In genomic region chr18:13912601-13913000, GRCh38 we compare ENCODE assay signal across 35 cellular contexts. TPM values are rescaled to one million over a fixed set of nuclear protein-coding genes. Genes with fewer than 3 reads are reported as not detected.
"Had no signal": no experiment of that assay in that cellular context is flagged by ENCODE, and none has a peak within 500 bp of the region (broad histone marks: within the 10 kb centered on the region; RNA-seq: fewer than 3 reads in every experiment).

No MANE protein-coding gene starts in this region.

- DNase-seq: activated B cell treated with CpG ODN at 0.5 μM for 24 hours; activated CD4-positive, alpha-beta memory T cell treated with anti-CD3 and anti-CD28 coated beads for 36 hours; activated CD4-positive, alpha-beta T cell treated with anti-CD3 and anti-CD28 coated beads for 4 hours; activated CD4-positive, alpha-beta T cell treated with anti-CD3 and anti-CD28 coated beads, Interleukin-2, amount 10 ng/mL, durations not matched to agents 24 days and 14 days; activated CD4-positive, alpha-beta T cell treated with anti-CD3 and anti-CD28 coated beads, Interleukin-2, amount 50 U/mL, for 1 hour; activated CD4-positive, alpha-beta T cell treated with anti-CD3 and anti-CD28 coated beads, Interleukin-2, amount 50 U/mL, for 4 hours; activated CD4-positive, CD25-positive, alpha-beta regulatory T cell treated with anti-CD3 and anti-CD28 coated beads, Interleukin-2, amount 50 U/mL, for 72 hours; activated CD8-positive, alpha-beta memory T cell treated with anti-CD3 and anti-CD28 coated beads, Interleukin-2, amount 50 U/mL, for 4 hours; activated CD8-positive, alpha-beta T cell treated with anti-CD3 and anti-CD28 coated beads for 36 hours; activated effector memory CD4-positive, alpha-beta T cell treated with anti-CD3 and anti-CD28 coated beads, Interleukin-2, amount 50 U/mL, for 16 hours; activated gamma-delta T cell treated with Interleukin-2 at 50 U/mL for 16 hours; activated naive CD4-positive, alpha-beta T cell; activated naive CD4-positive, alpha-beta T cell treated with anti-CD3 and anti-CD28 coated beads for 36 hours; activated naive CD4-positive, alpha-beta T cell treated with anti-CD3 and anti-CD28 coated beads, Interleukin-2, amount 50 U/mL, for 16 hours; activated naive CD8-positive, alpha-beta T cell treated with anti-CD3 and anti-CD28 coated beads for 36 hours; activated T-cell treated with anti-CD3 and anti-CD28 coated beads for 4 hours; activated T-cell treated with anti-CD3 and anti-CD28 coated beads, Interleukin-2, amount 50 U/mL, for 1 hour; activated T-cell treated with anti-CD3 and anti-CD28 coated beads, Interleukin-2, amount 50 U/mL, for 4 hours; activated T-cell treated with anti-CD3 and anti-CD28 coated beads, Interleukin-2, amount 50 U/mL, for 72 hours; amygdala; anterior cingulate cortex; caudate nucleus; cerebellar nuclear complex; T-helper 1 cell; T-helper 2 cell; T-helper 9 cell had no signal

- H3K4me1 ChIP-seq: ascending aorta had no signal

- FAIRE-seq: bronchial epithelial cell, TTC549 had no signal

- H3K9me3 ChIP-seq: ascending aorta had no signal

- H3K27ac ChIP-seq: ascending aorta, cardiac muscle cell, VCaP had no signal

- H3K36me3 ChIP-seq: ascending aorta, cardiac muscle cell had no signal

- H3K27me3 ChIP-seq: ascending aorta, cardiac muscle cell had no signal

- H3K4me3 ChIP-seq: ascending aorta, cardiac muscle cell had no signal

RNA-seq across cellular contexts. Expression of gene MC2R, which starts 2.7 kb away (rescaled TPM):
- total RNA-seq: activated B cell treated with CpG ODN at 0.5 μM for 24 hours; activated CD4-positive, alpha-beta memory T cell treated with anti-CD3 and anti-CD28 coated beads for 36 hours; activated CD4-positive, alpha-beta T cell treated with anti-CD3 and anti-CD28 coated beads, Interleukin-2, amount 10 ng/mL, durations not matched to agents 24 days and 14 days; activated CD8-positive, alpha-beta memory T cell treated with anti-CD3 and anti-CD28 coated beads for 36 hours; activated CD8-positive, alpha-beta T cell treated with anti-CD3 and anti-CD28 coated beads for 36 hours; activated naive CD4-positive, alpha-beta T cell treated with anti-CD3 and anti-CD28 coated beads for 36 hours; activated naive CD4-positive, alpha-beta T cell treated with anti-CD3 and anti-CD28 coated beads, Interleukin-2, amount 50 U/mL, for 72 hours; activated naive CD8-positive, alpha-beta T cell treated with anti-CD3 and anti-CD28 coated beads for 36 hours; activated T-cell treated with anti-CD3 and anti-CD28 coated beads, Interleukin-2, amount 50 U/mL, for 4 hours; activated T-cell treated with anti-CD3 and anti-CD28 coated beads, Interleukin-2, amount 50 U/mL, for 72 hours; activated T-helper 1 cell treated with anti-CD3 and anti-CD28 coated beads, Interleukin-12 subunit alpha, Interleukin-12 subunit beta, Interleukin-2, Interleukin-4 antibody, amounts not matched to agents 30 ng/mL and 10 ng/mL and 1 ng/mL, durations not matched to agents 14 hours and 24 hours and 36 hours; activated T-helper 17 cell treated with anti-CD3 and anti-CD28 coated beads, Interleukin-2, amount 50 U/mL, for 72 hours; ascending aorta; bronchial epithelial cell; cardiac muscle cell had no signal
- polyA plus RNA-seq: cardiac muscle cell had no signal
